In the genomic region with DNA sequence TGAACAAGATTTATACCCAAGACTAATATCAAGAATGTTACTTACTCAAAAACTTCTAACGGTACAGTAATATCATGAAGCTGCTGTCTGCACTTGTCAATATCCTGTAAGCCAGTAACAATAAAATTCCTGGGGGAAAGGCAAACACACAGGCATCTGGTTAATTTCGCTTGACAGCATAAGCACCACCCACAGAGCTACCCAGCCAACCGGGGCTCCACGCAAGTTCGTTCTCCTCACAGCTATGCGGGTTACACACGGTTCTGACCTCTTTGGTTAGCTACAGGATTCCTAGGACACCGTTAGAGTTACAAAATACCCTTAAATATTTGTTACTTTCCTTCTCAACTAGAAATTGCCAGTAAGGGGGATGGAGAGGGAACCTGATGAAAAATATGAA, we compare ENCODE assay signal across 2 cellular contexts.
TF ChIP-seq lines count a peak whose summit lies in the region.

No MANE protein-coding gene starts in this region.

TF ChIP-seq in SK-N-SH, 30 proteins besides CTCF, POLR2A, EP300 and RAD21:
- no peak for TF ChIP-seq REST (IDR thresholded peaks at IDR 0.05; ENCODE audit: low read depth, low read length)
- no peak for TF ChIP-seq TCF12 (IDR thresholded peaks at IDR 0.05)
- TF ChIP-seq GATA2 (CRISPR knock-in tag; IDR thresholded peaks at IDR 0.05): no peak
- TF ChIP-seq, protein P1, sequence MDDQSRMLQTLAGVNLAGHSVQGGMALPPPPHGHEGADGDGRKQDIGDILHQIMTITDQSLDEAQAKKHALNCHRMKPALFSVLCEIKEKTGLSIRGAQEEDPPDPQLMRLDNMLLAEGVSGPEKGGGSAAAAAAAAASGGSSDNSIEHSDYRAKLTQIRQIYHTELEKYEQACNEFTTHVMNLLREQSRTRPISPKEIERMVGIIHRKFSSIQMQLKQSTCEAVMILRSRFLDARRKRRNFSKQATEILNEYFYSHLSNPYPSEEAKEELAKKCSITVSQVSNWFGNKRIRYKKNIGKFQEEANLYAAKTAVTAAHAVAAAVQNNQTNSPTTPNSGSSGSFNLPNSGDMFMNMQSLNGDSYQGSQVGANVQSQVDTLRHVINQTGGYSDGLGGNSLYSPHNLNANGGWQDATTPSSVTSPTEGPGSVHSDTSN (IDR thresholded peaks at IDR 0.05): no peak

TF ChIP-seq in SK-N-SH treated with all-trans-retinoic acid at 6 μM for 48 hours, 23 proteins besides CTCF, POLR2A, EP300 and RAD21:
- TF ChIP-seq, protein P2, sequence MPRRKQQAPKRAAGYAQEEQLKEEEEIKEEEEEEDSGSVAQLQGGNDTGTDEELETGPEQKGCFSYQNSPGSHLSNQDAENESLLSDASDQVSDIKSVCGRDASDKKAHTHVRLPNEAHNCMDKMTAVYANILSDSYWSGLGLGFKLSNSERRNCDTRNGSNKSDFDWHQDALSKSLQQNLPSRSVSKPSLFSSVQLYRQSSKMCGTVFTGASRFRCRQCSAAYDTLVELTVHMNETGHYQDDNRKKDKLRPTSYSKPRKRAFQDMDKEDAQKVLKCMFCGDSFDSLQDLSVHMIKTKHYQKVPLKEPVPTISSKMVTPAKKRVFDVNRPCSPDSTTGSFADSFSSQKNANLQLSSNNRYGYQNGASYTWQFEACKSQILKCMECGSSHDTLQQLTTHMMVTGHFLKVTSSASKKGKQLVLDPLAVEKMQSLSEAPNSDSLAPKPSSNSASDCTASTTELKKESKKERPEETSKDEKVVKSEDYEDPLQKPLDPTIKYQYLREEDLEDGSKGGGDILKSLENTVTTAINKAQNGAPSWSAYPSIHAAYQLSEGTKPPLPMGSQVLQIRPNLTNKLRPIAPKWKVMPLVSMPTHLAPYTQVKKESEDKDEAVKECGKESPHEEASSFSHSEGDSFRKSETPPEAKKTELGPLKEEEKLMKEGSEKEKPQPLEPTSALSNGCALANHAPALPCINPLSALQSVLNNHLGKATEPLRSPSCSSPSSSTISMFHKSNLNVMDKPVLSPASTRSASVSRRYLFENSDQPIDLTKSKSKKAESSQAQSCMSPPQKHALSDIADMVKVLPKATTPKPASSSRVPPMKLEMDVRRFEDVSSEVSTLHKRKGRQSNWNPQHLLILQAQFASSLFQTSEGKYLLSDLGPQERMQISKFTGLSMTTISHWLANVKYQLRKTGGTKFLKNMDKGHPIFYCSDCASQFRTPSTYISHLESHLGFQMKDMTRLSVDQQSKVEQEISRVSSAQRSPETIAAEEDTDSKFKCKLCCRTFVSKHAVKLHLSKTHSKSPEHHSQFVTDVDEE (CRISPR knock-in tag; IDR thresholded peaks at IDR 0.05): no peak
- TF ChIP-seq BACH2 (CRISPR knock-in tag; IDR thresholded peaks at IDR 0.05; ENCODE audit: borderline replicate concordance) (no peak), ZC3H10 (CRISPR knock-in tag; IDR thresholded peaks at IDR 0.05) (no peak), ZNF565 (CRISPR knock-in tag; conservative IDR thresholded peaks at IDR 0.05; ENCODE audit: low read depth) (no peak), ZFP3 (CRISPR knock-in tag; IDR thresholded peaks at IDR 0.05) (no peak), OSR1 (CRISPR knock-in tag; IDR thresholded peaks at IDR 0.05) (no peak), CREB5 (CRISPR knock-in tag; IDR thresholded peaks at IDR 0.05; ENCODE audit: low read depth) (no peak), ESRRG (CRISPR knock-in tag; IDR thresholded peaks at IDR 0.05) (no peak), GLIS3 (CRISPR knock-in tag; IDR thresholded peaks at IDR 0.05) (no peak)
- TF ChIP-seq, protein P3, sequence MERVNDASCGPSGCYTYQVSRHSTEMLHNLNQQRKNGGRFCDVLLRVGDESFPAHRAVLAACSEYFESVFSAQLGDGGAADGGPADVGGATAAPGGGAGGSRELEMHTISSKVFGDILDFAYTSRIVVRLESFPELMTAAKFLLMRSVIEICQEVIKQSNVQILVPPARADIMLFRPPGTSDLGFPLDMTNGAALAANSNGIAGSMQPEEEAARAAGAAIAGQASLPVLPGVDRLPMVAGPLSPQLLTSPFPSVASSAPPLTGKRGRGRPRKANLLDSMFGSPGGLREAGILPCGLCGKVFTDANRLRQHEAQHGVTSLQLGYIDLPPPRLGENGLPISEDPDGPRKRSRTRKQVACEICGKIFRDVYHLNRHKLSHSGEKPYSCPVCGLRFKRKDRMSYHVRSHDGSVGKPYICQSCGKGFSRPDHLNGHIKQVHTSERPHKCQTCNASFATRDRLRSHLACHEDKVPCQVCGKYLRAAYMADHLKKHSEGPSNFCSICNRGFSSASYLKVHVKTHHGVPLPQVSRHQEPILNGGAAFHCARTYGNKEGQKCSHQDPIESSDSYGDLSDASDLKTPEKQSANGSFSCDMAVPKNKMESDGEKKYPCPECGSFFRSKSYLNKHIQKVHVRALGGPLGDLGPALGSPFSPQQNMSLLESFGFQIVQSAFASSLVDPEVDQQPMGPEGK (CRISPR knock-in tag; IDR thresholded peaks at IDR 0.05; ENCODE audit: borderline replicate concordance): no peak
